In genomic region chr11:102874842-102875241, GRCh38 we compare ENCODE assay signal across 31 cellular contexts. TPM values are rescaled to one million over a fixed set of nuclear protein-coding genes. Genes with fewer than 3 reads are reported as not detected.
"Had no signal": no experiment of that assay in that cellular context is flagged by ENCODE, and none has a peak within 500 bp of the region (broad histone marks: within the 10 kb centered on the region; RNA-seq: fewer than 3 reads in every experiment).

TSS of gene MMP12 (minus strand) at chr11:102874982. CDS start at chr11:102874937, 45 bp downstream.

- DNase-seq: dorsolateral prefrontal cortex; effector memory CD4-positive, alpha-beta T cell; esophagus squamous epithelium; foreskin melanocyte; head of caudate nucleus; kidney; left cardiac atrium; left ventricle myocardium inferior; lower lobe of right lung; natural killer cell; posterior cingulate gyrus; sigmoid colon; stimulated activated CD4-positive, alpha-beta T cell treated with anti-CD3 and anti-CD28 coated beads, Interleukin-2, amount 100 ng/mL, for 24 hours; stimulated activated CD4-positive, alpha-beta T cell treated with anti-CD3 and anti-CD28 coated beads, Interleukin-4, amount 100 ng/mL, for 4 hours; stimulated activated naive B cell treated with anti-CD40 and anti-IgM and Interleukin-4, amounts not matched to agents 10 μg/mL and 1 μg/mL and 100 μg/mL, for 72 hours; stomach; substantia nigra had no signal

- H3K4me1 Mint-ChIP-seq: memory B cell; mesothelial cell of epicardium; natural killer cell; neural crest cell; stimulated activated naive B cell treated with anti-CD40 and anti-IgM and Interleukin-4, amounts not matched to agents 10 μg/mL and 1 μg/mL and 100 μg/mL, for 72 hours had no signal

- H3K27me3 ChIP-seq: esophagus squamous epithelium, hepatocyte, right atrium auricular region, sigmoid colon, stomach had no signal

- ATAC-seq: left cardiac atrium; lower lobe of right lung; natural killer cell; stimulated activated naive B cell treated with anti-CD40 and anti-IgM and Interleukin-4, amounts not matched to agents 10 μg/mL and 1 μg/mL and 100 μg/mL, for 72 hours had no signal

- H3K36me3 ChIP-seq: esophagus squamous epithelium, left ventricle myocardium inferior, lower lobe of right lung, right atrium auricular region, sigmoid colon, stomach, thoracic aorta had no signal

- H3K9me3 Mint-ChIP-seq: memory B cell; mesothelial cell of epicardium; natural killer cell; neural crest cell; stimulated activated naive B cell treated with anti-CD40 and anti-IgM and Interleukin-4, amounts not matched to agents 10 μg/mL and 1 μg/mL and 100 μg/mL, for 72 hours had no signal

- H3K36me3 Mint-ChIP-seq: memory B cell; mesothelial cell of epicardium; natural killer cell; stimulated activated naive B cell treated with anti-CD40 and anti-IgM and Interleukin-4, amounts not matched to agents 10 μg/mL and 1 μg/mL and 100 μg/mL, for 72 hours had no signal

- H3K27ac Mint-ChIP-seq: memory B cell; mesothelial cell of epicardium; natural killer cell; stimulated activated naive B cell treated with anti-CD40 and anti-IgM and Interleukin-4, amounts not matched to agents 10 μg/mL and 1 μg/mL and 100 μg/mL, for 72 hours had no signal

- H3K4me3 ChIP-seq: coronary artery, dorsolateral prefrontal cortex, esophagus squamous epithelium, hepatocyte, left ventricle myocardium inferior, lower lobe of right lung, right atrium auricular region, sigmoid colon, skin epidermis, stomach, thoracic aorta had no signal

- FAIRE-seq: endometrium, kidney, urothelium cell line had no signal

- H3K4me3 Mint-ChIP-seq: memory B cell; mesothelial cell of epicardium; natural killer cell; neural crest cell; stimulated activated naive B cell treated with anti-CD40 and anti-IgM and Interleukin-4, amounts not matched to agents 10 μg/mL and 1 μg/mL and 100 μg/mL, for 72 hours had no signal

RNA-seq across cellular contexts. Expression of gene MMP12, which starts in this region (rescaled TPM):
- total RNA-seq: dorsolateral prefrontal cortex, epithelial cell of proximal tubule, kidney, left cardiac atrium, left ventricle myocardium inferior, mesothelial cell of epicardium, myocyte, natural killer cell, neural crest cell, osteocyte, pulmonary artery endothelial cell, right atrium auricular region, stomach, thoracic aorta had no signal
